In the genomic region with DNA sequence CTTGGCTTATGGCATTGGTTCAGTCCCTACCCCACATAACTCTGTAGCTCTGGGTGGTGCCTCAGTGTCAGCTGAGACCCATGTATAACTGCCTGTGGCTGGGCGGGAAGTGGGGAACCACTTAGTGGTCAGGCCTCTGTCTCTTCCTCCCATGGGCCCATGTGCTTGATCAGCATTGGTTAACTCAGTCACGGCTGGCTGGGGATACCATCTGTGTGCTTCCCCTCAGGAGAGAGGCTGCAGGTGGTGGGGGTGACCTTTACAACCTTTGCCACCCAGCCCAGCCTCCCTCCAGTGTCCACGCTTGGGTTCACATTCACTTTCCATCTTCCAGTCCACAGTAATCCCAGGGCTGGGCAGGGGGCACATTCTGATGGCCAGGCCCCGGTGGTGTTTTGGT, we compare ENCODE assay signal across 1 cellular context.
TF ChIP-seq lines count a peak whose summit lies in the region.

No MANE protein-coding gene starts in this region.

TF ChIP-seq in GM12891, 5 proteins besides CTCF, POLR2A, EP300 and RAD21:
- TF ChIP-seq PAX5 (IDR thresholded peaks at IDR 0.05; ENCODE audit: insufficient read depth, low read length, severe bottlenecking): peak; percentile 97
- no peak; the same call in 1 of the 2 replicates for TF ChIP-seq POLR2AphosphoS5 (IDR thresholded peaks at IDR 0.05; ENCODE audit: low read depth, low read length)
- TF ChIP-seq POU2F2 (IDR thresholded peaks at IDR 0.05; ENCODE audit: low read depth, low read length): peak; percentile 79; the same call in 1 of the 2 replicates
- peak; percentile 80 for TF ChIP-seq SPI1 (IDR thresholded peaks at IDR 0.05; ENCODE audit: low read depth, low read length)
- TF ChIP-seq TAF1 (IDR thresholded peaks at IDR 0.05; ENCODE audit: low read depth, low read length): no peak
